Comparison of ENCODE assay signal across 1 cellular context in the genomic region with DNA sequence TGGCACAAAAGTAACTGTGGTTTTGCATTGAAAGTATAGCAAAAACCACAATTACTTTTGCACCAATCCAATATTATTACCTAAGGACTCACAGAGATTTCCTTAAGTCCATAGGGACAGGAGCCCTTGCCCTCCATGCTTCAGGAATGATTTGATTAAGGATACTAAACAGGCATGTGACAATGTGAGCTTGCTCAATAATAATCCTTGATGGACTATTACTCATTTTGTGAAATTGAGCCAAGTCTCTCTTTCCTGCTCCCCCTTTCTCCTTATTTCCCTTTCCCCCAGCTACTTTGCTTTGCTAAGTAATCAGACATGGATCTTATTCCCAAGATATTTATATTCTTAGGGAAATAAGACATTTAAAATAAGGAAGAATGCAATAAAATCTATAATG.
TF ChIP-seq lines count a peak whose summit lies in the region.

No MANE protein-coding gene starts in this region.

TF ChIP-seq in SK-N-SH, 30 proteins besides CTCF, POLR2A, EP300 and RAD21 (continued from another document):
- TF ChIP-seq, protein P1, sequence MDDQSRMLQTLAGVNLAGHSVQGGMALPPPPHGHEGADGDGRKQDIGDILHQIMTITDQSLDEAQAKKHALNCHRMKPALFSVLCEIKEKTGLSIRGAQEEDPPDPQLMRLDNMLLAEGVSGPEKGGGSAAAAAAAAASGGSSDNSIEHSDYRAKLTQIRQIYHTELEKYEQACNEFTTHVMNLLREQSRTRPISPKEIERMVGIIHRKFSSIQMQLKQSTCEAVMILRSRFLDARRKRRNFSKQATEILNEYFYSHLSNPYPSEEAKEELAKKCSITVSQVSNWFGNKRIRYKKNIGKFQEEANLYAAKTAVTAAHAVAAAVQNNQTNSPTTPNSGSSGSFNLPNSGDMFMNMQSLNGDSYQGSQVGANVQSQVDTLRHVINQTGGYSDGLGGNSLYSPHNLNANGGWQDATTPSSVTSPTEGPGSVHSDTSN (IDR thresholded peaks at IDR 0.05) = peak; percentile 68
- TF ChIP-seq, protein P2, sequence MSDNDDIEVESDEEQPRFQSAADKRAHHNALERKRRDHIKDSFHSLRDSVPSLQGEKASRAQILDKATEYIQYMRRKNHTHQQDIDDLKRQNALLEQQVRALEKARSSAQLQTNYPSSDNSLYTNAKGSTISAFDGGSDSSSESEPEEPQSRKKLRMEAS (IDR thresholded peaks at IDR 0.05; ENCODE audit: low read depth) = no peak
- peak; percentile 43 for TF ChIP-seq TCF12 (IDR thresholded peaks at IDR 0.05)
- TF ChIP-seq JUND (IDR thresholded peaks at IDR 0.05) = 0 out of 2 replicates have a peak, but pooled peaks have one; percentile 14
TF ChIP-seq in SK-N-SH: peak in this region for 4.
